ENCODE assay signal across 27 cellular contexts in the genomic region with DNA sequence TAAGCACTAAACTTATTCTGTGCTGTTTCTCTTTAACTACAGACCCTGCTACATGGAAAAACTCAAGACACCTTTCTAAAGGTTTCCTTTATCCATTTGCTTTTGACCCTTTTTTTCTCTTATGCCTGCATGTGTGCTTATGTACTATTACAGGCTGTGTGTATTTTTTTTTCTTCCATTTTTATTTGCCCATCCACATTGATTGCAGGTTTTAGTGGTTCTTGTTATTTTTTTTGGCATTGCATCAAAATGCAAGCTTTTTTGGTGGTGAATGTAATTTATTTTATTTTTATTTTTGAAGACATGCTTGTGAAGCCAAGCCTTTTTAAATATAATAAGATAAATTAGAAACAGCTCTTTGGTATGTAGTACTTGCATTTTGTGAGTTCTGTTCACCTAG.
"Had no signal": no experiment of that assay in that cellular context is flagged by ENCODE, and none has a peak within 500 bp of the region (broad histone marks: within the 10 kb centered on the region; RNA-seq: fewer than 3 reads in every experiment).

No MANE protein-coding gene starts in this region.

- H3K4me1 Mint-ChIP-seq: activated naive CD4-positive, alpha-beta T cell treated with anti-CD3 and anti-CD28 coated beads, Interleukin-2, amount 50 U/mL, for 24 hours had no signal

- H3K27ac Mint-ChIP-seq: activated CD4-positive, alpha-beta T cell treated with anti-CD3 and anti-CD28 coated beads, Interleukin-2, amount 10 ng/mL, durations not matched to agents 7 days and 5 days; activated naive CD4-positive, alpha-beta T cell treated with anti-CD3 and anti-CD28 coated beads for 36 hours; activated naive CD4-positive, alpha-beta T cell treated with anti-CD3 and anti-CD28 coated beads, Interleukin-2, amount 50 U/mL, for 24 hours; activated naive CD8-positive, alpha-beta T cell treated with anti-CD3 and anti-CD28 coated beads, Interleukin-2, amount 10 ng/mL, durations not matched to agents 7 days and 5 days; brain had no signal

- H3K9me3 Mint-ChIP-seq: activated CD4-positive, alpha-beta memory T cell treated with anti-CD3 and anti-CD28 coated beads, Interleukin-2, amount 10 ng/mL, durations not matched to agents 7 days and 5 days; activated CD4-positive, alpha-beta T cell treated with anti-CD3 and anti-CD28 coated beads, Interleukin-2, amount 10 ng/mL, durations not matched to agents 7 days and 5 days; activated naive CD4-positive, alpha-beta T cell treated with anti-CD3 and anti-CD28 coated beads for 36 hours; activated naive CD4-positive, alpha-beta T cell treated with anti-CD3 and anti-CD28 coated beads, Interleukin-2, amount 50 U/mL, for 24 hours; activated naive CD8-positive, alpha-beta T cell treated with anti-CD3 and anti-CD28 coated beads, Interleukin-2, amount 10 ng/mL, durations not matched to agents 7 days and 5 days; activated T-cell treated with anti-CD3 and anti-CD28 coated beads, Interleukin-2, amount 50 U/mL, for 4 hours; activated T-helper 1 cell treated with anti-CD3 and anti-CD28 coated beads, Interleukin-12 subunit alpha, Interleukin-12 subunit beta, Interleukin-2, Interleukin-4 antibody, amounts not matched to agents 30 ng/mL and 10 ng/mL and 1 ng/mL, durations not matched to agents 14 hours and 24 hours and 36 hours; activated T-helper 2 cell treated with anti-CD3 and anti-CD28 coated beads, Interferon-gamma antibody, Interleukin-2, Interleukin-4, amounts not matched to agents 10 μg/mL and 5 μg/mL and 100 μg/mL, durations not matched to agents 14 hours and 24 hours and 36 hours; brain; T-cell; T-helper 1 cell treated with Interleukin-12 subunit alpha and Interleukin-12 subunit beta and Interleukin-4 antibody, amounts not matched to agents 30 μg/mL and 1 μg/mL, for 36 hours had no signal

- H3K27me3 Mint-ChIP-seq: activated CD4-positive, alpha-beta memory T cell treated with anti-CD3 and anti-CD28 coated beads, Interleukin-2, amount 10 ng/mL, durations not matched to agents 7 days and 5 days; activated CD4-positive, alpha-beta T cell treated with anti-CD3 and anti-CD28 coated beads for 36 hours; activated CD4-positive, alpha-beta T cell treated with anti-CD3 and anti-CD28 coated beads, Interleukin-2, amount 10 ng/mL, durations not matched to agents 7 days and 5 days; activated naive CD4-positive, alpha-beta T cell treated with anti-CD3 and anti-CD28 coated beads, Interleukin-2, amount 50 U/mL, for 24 hours; activated naive CD8-positive, alpha-beta T cell treated with anti-CD3 and anti-CD28 coated beads, Interleukin-2, amount 10 ng/mL, durations not matched to agents 7 days and 5 days; brain; T-cell had no signal

- ATAC-seq: activated CD4-positive, alpha-beta T cell treated with anti-CD3 and anti-CD28 coated beads for 36 hours; activated T-cell treated with anti-CD3 and anti-CD28 coated beads, Interleukin-2, amount 50 U/mL, for 4 hours; gastroesophageal sphincter; T-cell had no signal

- DNase-seq: activated CD4-positive, alpha-beta memory T cell treated with anti-CD3 and anti-CD28 coated beads, Interleukin-2, amount 10 ng/mL, durations not matched to agents 7 days and 5 days; activated CD4-positive, alpha-beta T cell treated with anti-CD3 and anti-CD28 coated beads for 36 hours; activated CD4-positive, alpha-beta T cell treated with anti-CD3 and anti-CD28 coated beads, Interleukin-2, amount 10 ng/mL, durations not matched to agents 7 days and 5 days; activated CD4-positive, alpha-beta T cell treated with anti-CD3 and anti-CD28 coated beads, Interleukin-2, amount 50 U/mL, for 4 hours; activated CD4-positive, CD25-positive, alpha-beta regulatory T cell; activated CD4-positive, CD25-positive, alpha-beta regulatory T cell treated with anti-CD3 and anti-CD28 coated beads, Interleukin-2, amount 50 U/mL, for 72 hours; activated CD8-positive, alpha-beta memory T cell treated with anti-CD3 and anti-CD28 coated beads, Interleukin-2, amount 50 U/mL, for 48 hours; activated effector memory CD4-positive, alpha-beta T cell treated with anti-CD3 and anti-CD28 coated beads, Interleukin-2, amount 50 U/mL, for 16 hours; activated naive CD4-positive, alpha-beta T cell treated with anti-CD3 and anti-CD28 coated beads for 36 hours; activated naive CD8-positive, alpha-beta T cell treated with anti-CD3 and anti-CD28 coated beads, Interleukin-2, amount 10 ng/mL, durations not matched to agents 7 days and 5 days; activated T-cell treated with anti-CD3 and anti-CD28 coated beads for 4 hours; activated T-cell treated with anti-CD3 and anti-CD28 coated beads, Interleukin-2, amount 50 U/mL, for 4 hours; central memory CD4-positive, alpha-beta T cell; cerebellar nuclear complex; colonic mucosa; effector CD8-positive, alpha-beta T cell; esophagus squamous epithelium; foreskin melanocyte; head of caudate nucleus; SW 1271; T-cell had no signal

- H3K4me3 Mint-ChIP-seq: activated CD4-positive, alpha-beta memory T cell treated with anti-CD3 and anti-CD28 coated beads, Interleukin-2, amount 10 ng/mL, durations not matched to agents 7 days and 5 days; activated CD4-positive, alpha-beta T cell treated with anti-CD3 and anti-CD28 coated beads for 36 hours; activated CD4-positive, alpha-beta T cell treated with anti-CD3 and anti-CD28 coated beads, Interleukin-2, amount 10 ng/mL, durations not matched to agents 7 days and 5 days; activated naive CD4-positive, alpha-beta T cell treated with anti-CD3 and anti-CD28 coated beads for 36 hours; activated naive CD4-positive, alpha-beta T cell treated with anti-CD3 and anti-CD28 coated beads, Interleukin-2, amount 50 U/mL, for 24 hours; activated naive CD8-positive, alpha-beta T cell treated with anti-CD3 and anti-CD28 coated beads, Interleukin-2, amount 10 ng/mL, durations not matched to agents 7 days and 5 days; activated T-cell treated with anti-CD3 and anti-CD28 coated beads, Interleukin-2, amount 50 U/mL, for 4 hours; brain; T-cell had no signal
